Comparison of ENCODE assay signal across 8 cellular contexts in genomic region chr5:133240425-133241091, GRCh38.
DNase-seq lines count a peak whose midpoint lies in the region; ATAC-seq, FAIRE-seq and TF ChIP-seq lines count a peak whose summit lies in the region.

No MANE protein-coding gene starts in this region.

- no peak overlapping the region for H3K27ac Mint-ChIP-seq in T-helper 17 cell

- no peaks in the 10 kb centered on the region for H3K9me3 ChIP-seq in T-helper 17 cell (ENCODE audit: control insufficient read depth, low read length, poor library complexity, severe bottlenecking)

- in situ Hi-C loops in ACHN (cut with HindIII; ENCODE audit: low pct_ligation_motif_present, low pct_unique_long_range_greater_than_20kb, low sequenced_read_pairs), result no loop called here

- DNase-seq in ACHN (peak; percentile 95), GM18507 (ENCODE audit: extremely low spot score, insufficient read length, low read depth) (peak; percentile 58), T-helper 17 cell (no peak), fibroblast of villous mesenchyme (ENCODE audit: low read depth) (peak; percentile 97), NCI-H1092 (lab: John Stamatoyannopoulos, UW) (no peak), iPS-NIHi7 (ENCODE audit: extremely low spot score) (no peak)
- peak; percentile 66 for DNase-seq in stimulated activated CD4-positive, alpha-beta T cell treated with anti-CD3 and anti-CD28 coated beads, Interleukin-1b, Interleukin-23, amount 100 ng/mL, for 48 hours

- H3K4me1 Mint-ChIP-seq in T-helper 17 cell, result peaks cover 15% of the 10 kb centered on the region

- ATAC-seq in HG03432 (IDR thresholded peaks at IDR 0.05; ENCODE audit: unreplicated experiment) (peak; percentile 64), T-helper 17 cell (peak; percentile 47)

- H3K27me3 Mint-ChIP-seq in T-helper 17 cell, result peaks cover 14% of the 10 kb centered on the region

- TF ChIP-seq CTCF in fibroblast of villous mesenchyme (IDR thresholded peaks at IDR 0.05; ENCODE audit: insufficient read depth, low read depth, low read length), result no peak

- no peaks in the 10 kb centered on the region for H3K36me3 Mint-ChIP-seq in T-helper 17 cell (ENCODE audit: low read depth)

- H3K4me3 ChIP-seq in fibroblast of villous mesenchyme (ENCODE audit: low read depth, low read length), result no peak overlapping the region

- peak; percentile 75 for FAIRE-seq in GM18507 (lab: Jason Lieb, UNC)

- no peak overlapping the region for H3K4me3 Mint-ChIP-seq in T-helper 17 cell

Comparison
In these comparisons a context has a peak if more than half of its experiments do, and no peak if none do; other contexts are left out.
1. DNase-seq: peak in ACHN (single experiment), GM18507 (single experiment), fibroblast of villous mesenchyme (single experiment) and stimulated activated CD4-positive, alpha-beta T cell treated with anti-CD3 and anti-CD28 coated beads, Interleukin-1b, Interleukin-23, amount 100 ng/mL, for 48 hours (single experiment); none in T-helper 17 cell (0 of 3), NCI-H1092 (single experiment) and iPS-NIHi7 (single experiment).